Comparison of ENCODE assay signal across 17 cellular contexts in the genomic region with DNA sequence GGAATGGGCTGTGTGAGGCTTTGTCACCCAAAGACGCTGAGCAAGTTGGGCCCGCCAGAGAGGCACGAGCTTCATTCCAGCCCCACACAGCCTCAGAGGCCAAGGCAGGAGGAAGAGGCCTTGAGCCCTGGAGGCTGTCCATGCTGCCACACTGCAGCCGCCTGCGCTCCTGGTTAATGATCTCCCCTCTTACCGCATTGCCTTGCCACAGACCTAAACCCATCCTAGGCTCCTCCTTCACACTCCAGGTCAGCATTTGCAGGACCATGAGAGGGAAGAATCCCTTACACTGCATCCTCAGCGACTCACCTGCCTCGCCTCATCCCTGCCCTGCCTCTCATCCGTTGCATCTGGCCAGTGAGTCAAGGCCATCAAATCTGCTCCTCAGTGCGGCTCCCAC.
"Had no signal": no experiment of that assay in that cellular context is flagged by ENCODE, and none has a peak within 500 bp of the region (broad histone marks: within the 10 kb centered on the region; RNA-seq: fewer than 3 reads in every experiment).

No MANE protein-coding gene starts in this region.

- H3K27me3 Mint-ChIP-seq: naive B cell had no signal

- H3K9me3 Mint-ChIP-seq: naive B cell, nephron had no signal

- H3K27me3 ChIP-seq: hepatocyte, stomach, transverse colon had no signal

- H3K4me1 Mint-ChIP-seq: nephron had no signal

- H3K4me1 ChIP-seq: psoas muscle had no signal

- H3K9me3 ChIP-seq: psoas muscle, stomach, thoracic aorta, transverse colon had no signal

- H3K79me2 ChIP-seq: hepatocyte, parathyroid adenoma had no signal

- H3K4me3 ChIP-seq: hepatocyte, psoas muscle, stomach, thoracic aorta, transverse colon had no signal

- H3K27ac ChIP-seq: hepatocyte, parathyroid adenoma, psoas muscle, stomach, thoracic aorta, transverse colon had no signal

- H3K27ac Mint-ChIP-seq: naive B cell, nephron had no signal

- H3K4me2 ChIP-seq: hepatocyte had no signal

- H3K36me3 Mint-ChIP-seq: naive B cell had no signal

- ATAC-seq: psoas muscle, sciatic nerve had no signal

- DNase-seq: effector memory CD4-positive, alpha-beta T cell; foreskin melanocyte; head of caudate nucleus; mesendoderm; naive B cell; occipital lobe; psoas muscle; retina; stimulated activated CD4-positive, alpha-beta T cell treated with anti-CD3 and anti-CD28 coated beads, Interleukin-12 subunit alpha, Interleukin-12 subunit beta, amount 100 ng/mL, for 4 hours; stimulated activated naive CD4-positive, alpha-beta T cell; stomach; transverse colon had no signal

- H3K9ac ChIP-seq: parathyroid adenoma had no signal

- H3K4me3 Mint-ChIP-seq: naive B cell, nephron had no signal

- H2AFZ ChIP-seq: hepatocyte, parathyroid adenoma had no signal

- H3K36me3 ChIP-seq: thoracic aorta, transverse colon had no signal
